ENCODE assay signal across 20 cellular contexts in the genomic region with DNA sequence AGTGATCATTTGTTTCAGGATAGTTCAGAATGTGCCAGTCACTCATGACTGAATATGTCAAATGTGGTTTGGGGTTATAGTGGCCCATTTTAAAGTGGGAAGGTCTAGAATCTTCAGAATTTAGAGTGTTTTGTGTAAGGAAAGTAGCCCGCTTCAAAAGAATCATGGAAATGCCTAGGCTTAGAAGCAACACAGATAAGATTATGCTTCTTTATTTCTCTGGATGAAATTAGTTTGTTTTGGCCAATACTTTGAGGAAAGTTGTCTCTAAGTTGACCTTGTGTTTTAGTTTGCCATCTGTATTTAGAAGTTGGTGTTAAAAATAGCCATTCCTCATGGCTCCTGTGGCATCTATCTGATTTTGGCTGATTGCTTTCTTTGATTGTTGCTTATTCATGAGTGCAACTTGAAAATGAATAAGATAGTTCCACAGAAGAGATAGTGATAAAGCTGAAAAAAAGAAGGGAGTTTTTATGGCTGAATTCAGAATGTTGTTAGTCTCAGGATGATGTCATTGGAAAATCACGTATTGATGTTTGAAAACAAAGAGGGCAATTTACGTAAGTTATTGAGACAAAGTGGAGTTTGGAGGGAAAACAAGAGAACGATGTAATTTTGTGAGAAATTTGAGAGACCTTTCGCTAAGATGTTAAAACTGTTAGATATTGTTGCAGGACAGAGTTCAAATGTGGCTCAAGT.
DNase-seq lines count a peak whose midpoint lies in the region; ATAC-seq and TF ChIP-seq lines count a peak whose summit lies in the region.
"Had no signal": no experiment of that assay in that cellular context is flagged by ENCODE, and none has a peak within 500 bp of the region (broad histone marks: within the 10 kb centered on the region; RNA-seq: fewer than 3 reads in every experiment).

No MANE protein-coding gene starts in this region.

- intact Hi-C loops in activated CD4-positive, alpha-beta memory T cell treated with anti-CD3 and anti-CD28 coated beads for 36 hours (cut with micrococcal nuclease) = no loop called here
- intact Hi-C loops in left ventricle myocardium inferior (cut with micrococcal nuclease) (no loop called here), sciatic nerve (cut with DNase I) (no loop called here)
- intact Hi-C loops in CD4-positive, alpha-beta T cell (cut with DNase I, micrococcal nuclease) = no loop called here

- H3K4me3 Mint-ChIP-seq in activated CD4-positive, alpha-beta memory T cell treated with anti-CD3 and anti-CD28 coated beads for 36 hours = no peak overlapping the region
- no peak overlapping the region for H3K4me3 Mint-ChIP-seq in activated CD4-positive, alpha-beta memory T cell treated with anti-CD3 and anti-CD28 coated beads, Interleukin-2, amount 10 ng/mL, durations not matched to agents 7 days and 5 days
- no peak overlapping the region for H3K4me3 Mint-ChIP-seq in CD4-positive, alpha-beta T cell

- TF ChIP-seq CTCF in coronary artery (IDR thresholded peaks at IDR 0.05) (no peak), left ventricle myocardium inferior (IDR thresholded peaks at IDR 0.05; ENCODE audit: borderline replicate concordance) (no peak)
- TF ChIP-seq CTCF in CD4-positive, alpha-beta T cell (IDR thresholded peaks at IDR 0.05) = no peak

- ATAC-seq in sciatic nerve = peak; percentile 48
- no peak for ATAC-seq in CD4-positive, alpha-beta T cell (ENCODE audit: poor library complexity)
- ATAC-seq: GM12878 had no signal

- POLR2A ChIA-PET in activated CD4-positive, alpha-beta memory T cell treated with anti-CD3 and anti-CD28 coated beads for 36 hours (lab: Charles Lee) = no interaction called here
- POLR2A ChIA-PET in activated CD4-positive, alpha-beta memory T cell treated with anti-CD3 and anti-CD28 coated beads, Interleukin-2, amount 10 ng/mL, durations not matched to agents 7 days and 5 days (lab: Charles Lee) = no interaction called here
- POLR2A ChIA-PET in CD4-positive, alpha-beta T cell (lab: Charles Lee) = no interaction called here

- H3K27me3 ChIP-seq in left ventricle myocardium inferior (ENCODE audit: low read depth) = no peaks in the 10 kb centered on the region
- no peaks in the 10 kb centered on the region for H3K27me3 ChIP-seq in CD4-positive, alpha-beta T cell (ENCODE audit: control insufficient read depth, insufficient read depth, low read length)
- H3K27me3 ChIP-seq: BLaER1 treated with 17β-estradiol and CSF1 and Interleukin-3, amounts not matched to agents 10 nM and 100 nM had no signal

- H3K4me1 Mint-ChIP-seq in activated CD4-positive, alpha-beta memory T cell treated with anti-CD3 and anti-CD28 coated beads for 36 hours (ENCODE audit: low read depth) = peaks cover 5% of the 10 kb centered on the region
- no peaks in the 10 kb centered on the region for H3K4me1 Mint-ChIP-seq in activated CD4-positive, alpha-beta memory T cell treated with anti-CD3 and anti-CD28 coated beads, Interleukin-2, amount 10 ng/mL, durations not matched to agents 7 days and 5 days
- H3K4me1 Mint-ChIP-seq in CD4-positive, alpha-beta T cell (ENCODE audit: low read depth) = no peaks in the 10 kb centered on the region

- CTCF ChIA-PET in activated CD4-positive, alpha-beta memory T cell treated with anti-CD3 and anti-CD28 coated beads for 36 hours (lab: Charles Lee) = no interaction called here
- CTCF ChIA-PET in activated CD4-positive, alpha-beta memory T cell treated with anti-CD3 and anti-CD28 coated beads, Interleukin-2, amount 10 ng/mL, durations not matched to agents 7 days and 5 days (lab: Charles Lee) = no interaction called here
- CTCF ChIA-PET in CD4-positive, alpha-beta T cell (lab: Charles Lee) = no interaction called here

- H3K36me3 Mint-ChIP-seq in activated CD4-positive, alpha-beta memory T cell treated with anti-CD3 and anti-CD28 coated beads for 36 hours = no peaks in the 10 kb centered on the region
- no peaks in the 10 kb centered on the region for H3K36me3 Mint-ChIP-seq in activated CD4-positive, alpha-beta memory T cell treated with anti-CD3 and anti-CD28 coated beads, Interleukin-2, amount 10 ng/mL, durations not matched to agents 7 days and 5 days (ENCODE audit: low read depth)
- H3K36me3 Mint-ChIP-seq in CD4-positive, alpha-beta T cell (ENCODE audit: low read depth) = no peaks in the 10 kb centered on the region

- peak overlapping the region; percentile 33 for H3K27ac Mint-ChIP-seq in activated CD4-positive, alpha-beta memory T cell treated with anti-CD3 and anti-CD28 coated beads for 36 hours
- H3K27ac Mint-ChIP-seq in activated CD4-positive, alpha-beta memory T cell treated with anti-CD3 and anti-CD28 coated beads, Interleukin-2, amount 10 ng/mL, durations not matched to agents 7 days and 5 days = no peak overlapping the region
- H3K27ac Mint-ChIP-seq in CD4-positive, alpha-beta T cell = no peak overlapping the region

- no peaks in the 10 kb centered on the region for H3K9me3 ChIP-seq in left ventricle myocardium inferior (replicated peaks)
- no peaks in the 10 kb centered on the region for H3K9me3 ChIP-seq in CD4-positive, alpha-beta T cell (ENCODE audit: control insufficient read depth, low read length)
- H3K9me3 ChIP-seq: BLaER1 treated with 17β-estradiol and CSF1 and Interleukin-3, amounts not matched to agents 10 nM and 100 nM had no signal

- peaks cover 4% of the 10 kb centered on the region for H3K27me3 Mint-ChIP-seq in activated CD4-positive, alpha-beta memory T cell treated with anti-CD3 and anti-CD28 coated beads for 36 hours
- H3K27me3 Mint-ChIP-seq in activated CD4-positive, alpha-beta memory T cell treated with anti-CD3 and anti-CD28 coated beads, Interleukin-2, amount 10 ng/mL, durations not matched to agents 7 days and 5 days = no peaks in the 10 kb centered on the region
- no peaks in the 10 kb centered on the region for H3K27me3 Mint-ChIP-seq in CD4-positive, alpha-beta T cell

- H3K4me3 ChIP-seq in coronary artery (peak overlapping the region; percentile 31), left ventricle myocardium inferior (no peak overlapping the region)
- H3K4me3 ChIP-seq: BLaER1 treated with 17β-estradiol and CSF1 and Interleukin-3, amounts not matched to agents 10 nM and 100 nM; GM12878 had no signal

- no peaks in the 10 kb centered on the region for H3K36me3 ChIP-seq in left ventricle myocardium inferior
- H3K36me3 ChIP-seq: BLaER1 treated with 17β-estradiol and CSF1 and Interleukin-3, amounts not matched to agents 10 nM and 100 nM had no signal

- peaks cover 5% of the 10 kb centered on the region for H3K4me1 ChIP-seq in left ventricle myocardium inferior

- H3K9me3 Mint-ChIP-seq in activated CD4-positive, alpha-beta memory T cell treated with anti-CD3 and anti-CD28 coated beads for 36 hours = no peaks in the 10 kb centered on the region
- no peaks in the 10 kb centered on the region for H3K9me3 Mint-ChIP-seq in activated CD4-positive, alpha-beta memory T cell treated with anti-CD3 and anti-CD28 coated beads, Interleukin-2, amount 10 ng/mL, durations not matched to agents 7 days and 5 days
- H3K9me3 Mint-ChIP-seq in CD4-positive, alpha-beta T cell = no peaks in the 10 kb centered on the region

- peak overlapping the region in 1 of 2 donors; percentile 54 for H3K27ac ChIP-seq in coronary artery
- peak overlapping the region; percentile 37 for H3K27ac ChIP-seq in left ventricle myocardium inferior (replicated peaks)
- H3K27ac ChIP-seq in CD4-positive, alpha-beta T cell (ENCODE audit: low read depth, low read length) = no peak overlapping the region
- H3K27ac ChIP-seq: BLaER1 treated with 17β-estradiol and CSF1 and Interleukin-3, amounts not matched to agents 10 nM and 100 nM had no signal

- no peak for DNase-seq in activated CD4-positive, alpha-beta memory T cell treated with anti-CD3 and anti-CD28 coated beads for 36 hours
- DNase-seq in activated CD4-positive, alpha-beta memory T cell treated with anti-CD3 and anti-CD28 coated beads, Interleukin-2, amount 10 ng/mL, durations not matched to agents 7 days and 5 days = no peak
- DNase-seq in coronary artery (ENCODE audit: low spot score) = no peak
- no peak for DNase-seq in left ventricle myocardium inferior
- no peak for DNase-seq in sciatic nerve (ENCODE audit: low spot score)
- no peak for DNase-seq in NOMO-1 treated with dmso at 0.1 percent for 144 hours (lab: John Stamatoyannopoulos, UW; ENCODE audit: unreplicated experiment)
- no peak for DNase-seq in CD4-positive, alpha-beta T cell
- DNase-seq in AG08395 (ENCODE audit: low spot score) = no peak
- DNase-seq: DMS 273 treated with DMSO at 0.1 percent for 48 hours; GDM1; GOT3; KBM-7; MV-4-11; NCI-H1417; NCI-H1930; NCI-H69; NK-92 treated with Interleukin-12 subunit alpha and Interleukin-12 subunit beta, amount 100 ng/mL, for 24 hours; OCI-M1 had no signal
